ENCODE assay signal across 16 cellular contexts in the genomic region with DNA sequence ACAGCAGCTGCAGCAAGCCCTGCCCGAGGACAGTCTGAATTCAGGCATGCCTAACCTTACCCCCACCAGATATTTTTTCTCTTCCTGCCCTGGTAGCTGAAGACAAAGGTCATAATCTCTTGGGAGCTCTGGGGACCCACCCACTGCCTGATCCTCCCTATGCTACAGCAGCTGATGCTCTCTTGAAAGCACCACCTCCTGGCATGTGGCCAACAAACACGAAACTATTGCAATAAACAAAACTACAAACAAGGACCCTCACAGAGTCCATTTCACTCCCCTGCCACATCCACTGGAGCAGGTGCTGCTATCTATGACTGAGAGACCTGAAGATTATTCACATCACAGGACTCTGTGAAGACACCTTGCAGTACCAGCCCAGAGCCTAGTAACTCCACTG.
A peak's percentile ranks its signal among the peaks of the same experiment; 100 is the strongest.
DNase-seq lines count a peak whose midpoint lies in the region; TF ChIP-seq lines count a peak whose summit lies in the region.
"Had no signal": no experiment of that assay in that cellular context is flagged by ENCODE, and none has a peak within 500 bp of the region (broad histone marks: within the 10 kb centered on the region; RNA-seq: fewer than 3 reads in every experiment).

No MANE protein-coding gene starts in this region.

- H3K36me3 Mint-ChIP-seq in T-helper 2 cell treated with Interferon-gamma antibody and Interleukin-4, amounts not matched to agents 5 μg/mL and 100 μg/mL, for 36 hours (ENCODE audit: low read depth): no peaks in the 10 kb centered on the region

- TF ChIP-seq CTCF in MM.1S (IDR thresholded peaks at IDR 0.05; ENCODE audit: low read length) (no peak), osteoblast (IDR thresholded peaks at IDR 0.05; ENCODE audit: extremely low read depth, low read depth, low read length) (no peak)

- peaks cover 28% of the 10 kb centered on the region for H3F3A ChIP-seq in MM.1S (ENCODE audit: insufficient read depth, low read length)

- peaks cover 21% of the 10 kb centered on the region for H3K4me1 ChIP-seq in BLaER1
- H3K4me1 ChIP-seq in MM.1S (ENCODE audit: low read length): peaks cover 38% of the 10 kb centered on the region
- no peaks in the 10 kb centered on the region for H3K4me1 ChIP-seq in osteoblast (ENCODE audit: insufficient read depth, low read length)
- H3K4me1 ChIP-seq: SJSA1 had no signal

- H3K27ac ChIP-seq in BLaER1 (peak overlapping the region; percentile 54; the same call in 1 of the 2 replicates), MM.1S (ENCODE audit: low read length) (peak overlapping the region; percentile 75; the same call in 1 of the 2 replicates), osteoblast (ENCODE audit: low read depth, low read length) (no peak overlapping the region)
- H3K27ac ChIP-seq: KMS-11, RWPE1, SJSA1 had no signal

- H3K9ac ChIP-seq in BLaER1: no peak overlapping the region; the same call in 1 of the 2 replicates
- H3K9ac ChIP-seq in MM.1S (ENCODE audit: low read length): peak overlapping the region; percentile 40; the same call in 1 of the 2 replicates
- H3K9ac ChIP-seq: KMS-11 had no signal

- H3K36me3 ChIP-seq in BLaER1 (no peaks in the 10 kb centered on the region), MM.1S (replicated peaks; ENCODE audit: insufficient read depth, low read length) (no peaks in the 10 kb centered on the region), osteoblast (ENCODE audit: insufficient read depth, low read length) (no peaks in the 10 kb centered on the region)
- H3K36me3 ChIP-seq: SJSA1 had no signal

- H3K27me3 ChIP-seq in BLaER1: no peaks in the 10 kb centered on the region
- H3K27me3 ChIP-seq in MM.1S (replicated peaks; ENCODE audit: insufficient read depth, low read length): no peaks in the 10 kb centered on the region
- no peaks in the 10 kb centered on the region for H3K27me3 ChIP-seq in osteoblast (ENCODE audit: insufficient read depth, low read length)

- H3K27me3 Mint-ChIP-seq in T-helper 2 cell treated with Interferon-gamma antibody and Interleukin-4, amounts not matched to agents 5 μg/mL and 100 μg/mL, for 36 hours (ENCODE audit: low read depth): no peaks in the 10 kb centered on the region

- no peaks in the 10 kb centered on the region for H4K20me1 ChIP-seq in BLaER1
- H4K20me1 ChIP-seq in MM.1S (ENCODE audit: insufficient read depth, low read length): no peaks in the 10 kb centered on the region
- H4K20me1 ChIP-seq in osteoblast (ENCODE audit: insufficient read depth, low read length): no peaks in the 10 kb centered on the region

- H3K4me3 Mint-ChIP-seq in T-helper 2 cell treated with Interferon-gamma antibody and Interleukin-4, amounts not matched to agents 5 μg/mL and 100 μg/mL, for 36 hours: no peak overlapping the region

- H3K4me3 ChIP-seq in BLaER1: no peak overlapping the region
- peak overlapping the region; percentile 39; the same call in 1 of the 2 replicates for H3K4me3 ChIP-seq in MM.1S (ENCODE audit: low read length)
- H3K4me3 ChIP-seq in osteoblast (ENCODE audit: insufficient read depth, low read length): no peak overlapping the region
- H3K4me3 ChIP-seq: SJSA1 had no signal

- DNase-seq in MM.1S: peak; percentile 49
- DNase-seq in NCI-H69 (lab: John Stamatoyannopoulos, UW): peak; percentile 2
- peak; percentile 8 for DNase-seq in osteoblast (ENCODE audit: insufficient read length, low spot score, missing footprints)
- DNase-seq in T-helper 2 cell treated with Interferon-gamma antibody and Interleukin-4, amounts not matched to agents 5 μg/mL and 100 μg/mL, for 36 hours (ENCODE audit: low spot score): no peak
- DNase-seq in nucleus accumbens (lab: John Stamatoyannopoulos, UW): no peak
- no peak for DNase-seq in activated CD4-positive, alpha-beta T cell treated with anti-CD3 and anti-CD28 coated beads, Interleukin-2, amount 50 U/mL, for 4 hours
- DNase-seq: ACHN, DMS79 treated with DMSO at 0.1 percent for 48 hours, NCI-H146, NCI-H2029 treated with DMSO at 0.1 percent for 48 hours, NCI-H2227 treated with DMSO at 0.1 percent for 48 hours, NCI-H510A treated with DMSO at 0.1 percent for 48 hours had no signal

- H3K27ac Mint-ChIP-seq in T-helper 2 cell treated with Interferon-gamma antibody and Interleukin-4, amounts not matched to agents 5 μg/mL and 100 μg/mL, for 36 hours: no peak overlapping the region

- peak overlapping the region; percentile 70 for H2AFZ ChIP-seq in MM.1S (ENCODE audit: low read length)
- no peak overlapping the region for H2AFZ ChIP-seq in osteoblast (ENCODE audit: low read length)

- H3K4me2 ChIP-seq in BLaER1 (peak overlapping the region; percentile 75), MM.1S (ENCODE audit: low read depth, low read length) (peak overlapping the region; percentile 72), osteoblast (ENCODE audit: insufficient read depth, low read length) (no peak overlapping the region)
- H3K4me2 ChIP-seq: KMS-11 had no signal

- peaks cover 5% of the 10 kb centered on the region for H3K9me3 Mint-ChIP-seq in T-helper 2 cell treated with Interferon-gamma antibody and Interleukin-4, amounts not matched to agents 5 μg/mL and 100 μg/mL, for 36 hours

- no peaks in the 10 kb centered on the region for H3K79me2 ChIP-seq in MM.1S (ENCODE audit: low read length)
- no peaks in the 10 kb centered on the region for H3K79me2 ChIP-seq in osteoblast (ENCODE audit: insufficient read depth, low read length)

- H3K9me3 ChIP-seq in BLaER1: peaks cover 23% of the 10 kb centered on the region
- H3K9me3 ChIP-seq in MM.1S (replicated peaks; ENCODE audit: insufficient read depth, low read length): no peaks in the 10 kb centered on the region
- H3K9me3 ChIP-seq in osteoblast (ENCODE audit: low read depth, low read length): peaks cover 2% of the 10 kb centered on the region
- H3K9me3 ChIP-seq: SJSA1 had no signal

- no peaks in the 10 kb centered on the region for H3K4me1 Mint-ChIP-seq in T-helper 2 cell treated with Interferon-gamma antibody and Interleukin-4, amounts not matched to agents 5 μg/mL and 100 μg/mL, for 36 hours (ENCODE audit: low read depth)

- H3K9me2 ChIP-seq in MM.1S (replicated peaks; ENCODE audit: insufficient read depth, low read length): no peaks in the 10 kb centered on the region

Comparison
In these comparisons a context has a peak if more than half of its experiments do, and no peak if none do; other contexts are left out.
1. DNase-seq: peak in MM.1S (single experiment), NCI-H69 (single experiment) and osteoblast (single experiment); none in T-helper 2 cell treated with Interferon-gamma antibody and Interleukin-4, amounts not matched to agents 5 μg/mL and 100 μg/mL, for 36 hours (single experiment), nucleus accumbens (0 of 56) and activated CD4-positive, alpha-beta T cell treated with anti-CD3 and anti-CD28 coated beads, Interleukin-2, amount 50 U/mL, for 4 hours (0 of 2).